Comparison of ENCODE assay signal across 9 cellular contexts in genomic region chr5:6435356-6435755, GRCh38. TPM values are rescaled to one million over a fixed set of nuclear protein-coding genes. Genes with fewer than 3 reads are reported as not detected.
A peak's percentile ranks its signal among the peaks of the same experiment; 100 is the strongest.
DNase-seq lines count a peak whose midpoint lies in the region; ATAC-seq and TF ChIP-seq lines count a peak whose summit lies in the region.
"Had no signal": no experiment of that assay in that cellular context is flagged by ENCODE, and none has a peak within 500 bp of the region (broad histone marks: within the 10 kb centered on the region; RNA-seq: fewer than 3 reads in every experiment).

No MANE protein-coding gene starts in this region.

- no peak overlapping the region for H3K27ac Mint-ChIP-seq in immature natural killer cell

- peaks cover 2 to 3% (median 2%) of the 10 kb centered on the region in 3 donors for H3K27me3 Mint-ChIP-seq in immature natural killer cell (ENCODE audit: low read depth in 3 of 3)

- H3K36me3 ChIP-seq in kidney epithelial cell (ENCODE audit: control insufficient read depth, insufficient read depth, low read length): no peaks in the 10 kb centered on the region

- no peaks in the 10 kb centered on the region for H3K36me3 Mint-ChIP-seq in immature natural killer cell

- no peak overlapping the region for H3K4me3 Mint-ChIP-seq in immature natural killer cell

- ATAC-seq in HG03354 (IDR thresholded peaks at IDR 0.05; ENCODE audit: poor library complexity, severe bottlenecking, unreplicated experiment): no peak

- peak; percentile 94 for DNase-seq in DMS153 treated with DMSO at 0.1 percent for 48 hours (lab: John Stamatoyannopoulos, UW; ENCODE audit: unreplicated experiment)
- DNase-seq in H4 (ENCODE audit: low spot score): peak; percentile 29
- DNase-seq in kidney epithelial cell (ENCODE audit: low read depth): no peak
- no peak for DNase-seq in NCI-H1436 (lab: John Stamatoyannopoulos, UW)
- no peak for DNase-seq in anterior cingulate cortex (lab: John Stamatoyannopoulos, UW)
- no peak for DNase-seq in immature natural killer cell
- DNase-seq: T-helper 1 cell had no signal

- H3K4me1 Mint-ChIP-seq in immature natural killer cell: no peaks in the 10 kb centered on the region

- H3K4me3 ChIP-seq in kidney epithelial cell (ENCODE audit: low read depth, low read length): no peak overlapping the region

- H3K27me3 ChIP-seq in kidney epithelial cell (ENCODE audit: control insufficient read depth, insufficient read depth, low read length): no peaks in the 10 kb centered on the region

- TF ChIP-seq CTCF in VCaP (conservative IDR thresholded peaks at IDR 0.05) (peak; percentile 48; the same call in 1 of the 2 replicates), kidney epithelial cell (IDR thresholded peaks at IDR 0.05; ENCODE audit: insufficient read depth, low read length, poor library complexity, severe bottlenecking) (peak; percentile 38)

- no peaks in the 10 kb centered on the region for H3K9me3 Mint-ChIP-seq in immature natural killer cell

- no peak overlapping the region for H3K27ac ChIP-seq in VCaP

RNA-seq across cellular contexts. Expression of gene UBE2QL1, which starts 13.3 kb away (rescaled TPM):
- 0.54 and 0.64 TPM in 2 replicates for total RNA-seq in H4 (2014; rRNA removed; shearing (Covaris generic))
- 0.17 and 0.34 TPM in 2 replicates for total RNA-seq in kidney epithelial cell
- not detected for polyA plus RNA-seq in immature natural killer cell

RNA-seq across cellular contexts. Expression of gene MED10, which starts 57.0 kb away (rescaled TPM):
- 9.0 and 12.2 TPM in 2 replicates for total RNA-seq in H4 (2014; rRNA removed; shearing (Covaris generic))
- total RNA-seq in kidney epithelial cell: 45.7 and 50.1 TPM in 2 replicates
- polyA plus RNA-seq in immature natural killer cell: 100 to 1,000 TPM; 115 to 161 (median 116) TPM

Comparison
In these comparisons a context has a peak if more than half of its experiments do, and no peak if none do; other contexts are left out.
1. DNase-seq: peak in DMS153 treated with DMSO at 0.1 percent for 48 hours (single experiment) and H4 (single experiment); none in kidney epithelial cell (single experiment), NCI-H1436 (single experiment), anterior cingulate cortex (0 of 58) and immature natural killer cell (0 of 3).